Comparison of ENCODE assay signal across 10 cellular contexts in the genomic region with DNA sequence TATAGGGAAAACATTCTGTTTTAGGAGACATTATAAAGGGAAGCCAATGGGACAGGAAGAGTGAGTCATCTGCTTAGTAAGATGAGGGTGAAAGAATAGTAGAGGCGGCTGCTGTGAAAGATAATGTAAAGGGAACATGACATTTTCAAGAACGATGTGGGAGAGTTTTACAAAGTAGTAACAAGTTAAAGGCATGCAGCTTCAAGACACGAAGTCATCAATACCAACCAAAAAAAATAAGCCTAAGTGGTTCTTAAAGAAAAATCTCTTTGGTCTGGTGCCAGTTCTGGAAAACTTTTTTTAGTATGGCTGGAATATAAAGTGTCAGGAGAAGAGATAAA. TPM values are rescaled to one million over a fixed set of nuclear protein-coding genes. Genes with fewer than 3 reads are reported as not detected.
DNase-seq lines count a peak whose midpoint lies in the region; ATAC-seq and TF ChIP-seq lines count a peak whose summit lies in the region.
"Had no signal": no experiment of that assay in that cellular context is flagged by ENCODE, and none has a peak within 500 bp of the region (broad histone marks: within the 10 kb centered on the region; RNA-seq: fewer than 3 reads in every experiment).

No MANE protein-coding gene starts in this region.

- H3K36me3 ChIP-seq in CD4-positive, alpha-beta memory T cell (ENCODE audit: insufficient read depth, low read length), result peaks cover 30% of the 10 kb centered on the region
- H3K36me3 ChIP-seq in colonic mucosa (peaks cover 22% of the 10 kb centered on the region), neutrophil (peaks cover 46% of the 10 kb centered on the region), H7 (replicated peaks; ENCODE audit: control insufficient read depth, insufficient read depth, low read length) (peaks cover 20% of the 10 kb centered on the region)

- no peak overlapping the region for H3K4me3 ChIP-seq in CD4-positive, alpha-beta memory T cell (ENCODE audit: low read length in 2 of 2)
- H3K4me3 ChIP-seq in colonic mucosa (no peak overlapping the region), neutrophil (ENCODE audit: low read depth in 1 of 2, low read length in 1 of 2) (no peak overlapping the region), H7 (ENCODE audit: insufficient read depth, low read depth, low read length) (no peak overlapping the region)

- intact Hi-C loops in CD4-positive, alpha-beta memory T cell (cut with micrococcal nuclease), result loop anchor here (5.0 kb wide), 1 partner anchor 863 kb away; a partner anchor contains a TSS
- intact Hi-C loops in colonic mucosa (cut with DNase I), result no loop called here

- H3K4me1 Mint-ChIP-seq in CD4-positive, alpha-beta memory T cell, result peaks cover 60 to 89% (median 76%) of the 10 kb centered on the region in 4 donors

- H3K27ac Mint-ChIP-seq in CD4-positive, alpha-beta memory T cell, result peak overlapping the region; percentile 48 to 90 (median 64)

- ATAC-seq in HG02588 (IDR thresholded peaks at IDR 0.05; ENCODE audit: unreplicated experiment), result no peak

- peak overlapping the region in 6 of 8 donors; percentile 12 to 34 (median 18) for H3K4me3 Mint-ChIP-seq in CD4-positive, alpha-beta memory T cell
- H3K4me3 Mint-ChIP-seq: neural crest cell had no signal

- POLR2A ChIA-PET in CD4-positive, alpha-beta memory T cell (lab: Charles Lee; ENCODE audit: partially characterized antibody), result interaction anchor here (1.0 to 1.8 kb wide), 2 partner anchors 13 to 45 kb away, joined by 3 to 9 read pairs; no protein-coding TSS in a partner anchor

- no peaks in the 10 kb centered on the region for H3K9me3 Mint-ChIP-seq in CD4-positive, alpha-beta memory T cell
- H3K9me3 Mint-ChIP-seq: neural crest cell had no signal

- peaks cover 95% of the 10 kb centered on the region for H3K4me1 ChIP-seq in CD4-positive, alpha-beta memory T cell (ENCODE audit: insufficient read depth, low read length)
- no peaks in the 10 kb centered on the region for H3K4me1 ChIP-seq in colonic mucosa
- H3K4me1 ChIP-seq in neutrophil (ENCODE audit: control insufficient read depth in 1 of 2, insufficient read depth in 1 of 2, low read depth in 1 of 2, low read length in 1 of 2), result peaks cover 46 to 54% of the 10 kb centered on the region in 2 experiments

- CTCF ChIA-PET in CD4-positive, alpha-beta memory T cell (lab: Charles Lee; ENCODE audit: partially characterized antibody), result interaction anchor here (7.0 kb wide), 1 partner anchor 15 kb away, joined by 52 read pairs; no protein-coding TSS in a partner anchor

- H3K36me3 Mint-ChIP-seq in CD4-positive, alpha-beta memory T cell, result peaks cover 36 to 72% of the 10 kb centered on the region in 2 donors

- H3K9me3 ChIP-seq in CD4-positive, alpha-beta memory T cell (ENCODE audit: control insufficient read depth in 1 of 2, low read length in 2 of 2), result no peaks in the 10 kb centered on the region
- H3K9me3 ChIP-seq in colonic mucosa, result no peaks in the 10 kb centered on the region
- no peaks in the 10 kb centered on the region for H3K9me3 ChIP-seq in neutrophil

- peak overlapping the region; percentile 17 for H3K27ac ChIP-seq in CD4-positive, alpha-beta memory T cell (ENCODE audit: low read depth, low read length)
- H3K27ac ChIP-seq in colonic mucosa (peak overlapping the region; percentile 15), neutrophil (peak overlapping the region; percentile 41)

- H3K27me3 ChIP-seq in CD4-positive, alpha-beta memory T cell (ENCODE audit: insufficient read depth, low read length), result no peaks in the 10 kb centered on the region
- H3K27me3 ChIP-seq in colonic mucosa, result no peaks in the 10 kb centered on the region
- H3K27me3 ChIP-seq in neutrophil, result no peaks in the 10 kb centered on the region
- H3K27me3 ChIP-seq in H7 (ENCODE audit: control insufficient read depth, insufficient read depth, low read length), result no peaks in the 10 kb centered on the region

- no peak for TF ChIP-seq CTCF in colonic mucosa (IDR thresholded peaks at IDR 0.05)
- no peak for TF ChIP-seq CTCF in neutrophil (IDR thresholded peaks at IDR 0.05)

- no peak for DNase-seq in CD4-positive, alpha-beta memory T cell
- peak; percentile 73 for DNase-seq in OCI-M2 (lab: John Stamatoyannopoulos, UW; ENCODE audit: unreplicated experiment)
- DNase-seq in colonic mucosa, result no peak
- no peak for DNase-seq in NCI-H774 (lab: John Stamatoyannopoulos, UW)
- no peak for DNase-seq in DMS79 (lab: John Stamatoyannopoulos, UW)
- no peak for DNase-seq in H7
- DNase-seq: aorta had no signal

- H3K9ac ChIP-seq in colonic mucosa (ENCODE audit: low read depth in 2 of 2, low read length in 2 of 2), result no peak overlapping the region

- H3K27me3 Mint-ChIP-seq in CD4-positive, alpha-beta memory T cell, result no peaks in the 10 kb centered on the region

RNA-seq across cellular contexts. Expression of a gene that starts 6.1 kb away (rescaled TPM):
- total RNA-seq in CD4-positive, alpha-beta memory T cell, result 10 to 100 TPM; 52.8 to 54.7 TPM
- 100 to 1,000 TPM; 154 to 207 TPM for polyA plus RNA-seq in CD4-positive, alpha-beta memory T cell
- total RNA-seq in colonic mucosa, result 10 to 100 TPM; 89.9 to 98.0 TPM
- 130 and 155 TPM in 2 replicates for total RNA-seq in H7 (2014; rRNA removed; shearing (Covaris generic))

RNA-seq across cellular contexts. Expression of a gene that starts 8.2 kb away (rescaled TPM):
- total RNA-seq in CD4-positive, alpha-beta memory T cell, result 1 to 10 TPM; 1.6 to 2.3 TPM
- 1 to 10 TPM in 1 of 2 donors, under 1 TPM in 1; 0.94 to 1.2 TPM for polyA plus RNA-seq in CD4-positive, alpha-beta memory T cell
- total RNA-seq in colonic mucosa, result 10 to 100 TPM; 12.8 to 18.9 TPM
- 15.2 and 20.6 TPM in 2 replicates for total RNA-seq in H7 (2014; rRNA removed; shearing (Covaris generic))

RNA-seq across cellular contexts. Expression of a gene that starts 28.6 kb away (rescaled TPM):
- not detected for total RNA-seq in CD4-positive, alpha-beta memory T cell
- not detected for polyA plus RNA-seq in CD4-positive, alpha-beta memory T cell
- under 1 TPM; 0.16 to 0.49 TPM for total RNA-seq in colonic mucosa
- total RNA-seq in H7 (2014; rRNA removed; shearing (Covaris generic)), result 0.21 and 0.30 TPM in 2 replicates
